13 cellular contexts compared by ENCODE assay signal in genomic region chr3:49638445-49638844, GRCh38. TPM values are rescaled to one million over a fixed set of nuclear protein-coding genes. Genes with fewer than 3 reads are reported as not detected.
DNase-seq lines count a peak whose midpoint lies in the region; ATAC-seq and TF ChIP-seq lines count a peak whose summit lies in the region.
"Had no signal": no experiment of that assay in that cellular context is flagged by ENCODE, and none has a peak within 500 bp of the region (broad histone marks: within the 10 kb centered on the region; RNA-seq: fewer than 3 reads in every experiment).

No MANE protein-coding gene starts in this region.

- TF ChIP-seq CTCF in AG10803 (conservative IDR thresholded peaks at IDR 0.05; ENCODE audit: low read length), result no peak
- no peak for TF ChIP-seq CTCF in colonic mucosa (IDR thresholded peaks at IDR 0.05)

- H3K4me1 ChIP-seq in colonic mucosa, result no peaks in the 10 kb centered on the region
- H3K4me1 ChIP-seq: stomach had no signal

- no peaks in the 10 kb centered on the region for H3K27me3 ChIP-seq in colonic mucosa
- H3K27me3 ChIP-seq: stomach had no signal

- no peaks in the 10 kb centered on the region for H3K36me3 ChIP-seq in colonic mucosa
- H3K36me3 ChIP-seq: stomach had no signal

- H3K27ac ChIP-seq in angular gyrus (ENCODE audit: low read depth, low read length) (peak overlapping the region; percentile 84), colonic mucosa (no peak overlapping the region)
- H3K27ac ChIP-seq: stomach had no signal

- H3K4me3 ChIP-seq in AG10803 (ENCODE audit: low read length) (no peak overlapping the region), colonic mucosa (no peak overlapping the region)
- H3K4me3 ChIP-seq: stomach had no signal

- DNase-seq in AG10803 (ENCODE audit: low read depth) (peak; percentile 50), HT1080 (ENCODE audit: low read depth) (peak; percentile 88), iris pigment epithelial cell (ENCODE audit: low read depth) (peak; percentile 35), OCI-M2 (lab: John Stamatoyannopoulos, UW; ENCODE audit: unreplicated experiment) (no peak), colonic mucosa (no peak)
- DNase-seq: activated CD8-positive, alpha-beta memory T cell treated with anti-CD3 and anti-CD28 coated beads, Interleukin-2, amount 50 U/mL, for 48 hours; CD4-positive, alpha-beta T cell; nephron progenitor cell; stomach; T-helper 2 cell had no signal

- no peaks in the 10 kb centered on the region for H3K9me3 ChIP-seq in colonic mucosa
- H3K9me3 ChIP-seq: stomach had no signal

- no peak overlapping the region for H3K9ac ChIP-seq in colonic mucosa (ENCODE audit: low read depth in 2 of 2, low read length in 2 of 2)

- ATAC-seq in HG02870 (IDR thresholded peaks at IDR 0.05; ENCODE audit: unreplicated experiment) (no peak), HG03159 (IDR thresholded peaks at IDR 0.05; ENCODE audit: unreplicated experiment) (no peak)

- intact Hi-C loops in colonic mucosa (cut with DNase I), result no loop called here

RNA-seq across cellular contexts. Expression of gene APEH, which starts 35.7 kb away (rescaled TPM):
- total RNA-seq in HT1080 (2014; rRNA removed; shearing (Covaris generic)), result 154 and 163 TPM in 2 replicates
- polyA plus RNA-seq in HT1080 (2015; cell fraction: cytosol; rRNA removed), result 96.5 and 105 TPM in 2 replicates
- polyA plus RNA-seq in HT1080 (2015; cell fraction: nucleus; rRNA removed), result 168 and 202 TPM in 2 replicates
- 100 to 1,000 TPM; 151 to 278 TPM for total RNA-seq in colonic mucosa

RNA-seq across cellular contexts. Expression of gene MST1, which starts 50.8 kb away (rescaled TPM):
- total RNA-seq in HT1080 (2014; rRNA removed; shearing (Covaris generic)), result 1.1 and 1.6 TPM in 2 replicates
- 1.6 and 2.7 TPM in 2 replicates for polyA plus RNA-seq in HT1080 (2015; cell fraction: cytosol; rRNA removed)
- polyA plus RNA-seq in HT1080 (2015; cell fraction: nucleus; rRNA removed), result 81.2 and 89.8 TPM in 2 replicates
- 10 to 100 TPM; 27.7 to 49.9 TPM for total RNA-seq in colonic mucosa

RNA-seq across cellular contexts. Expression of gene RNF123, which starts 50.9 kb away (rescaled TPM):
- 19.3 and 24.4 TPM in 2 replicates for total RNA-seq in HT1080 (2014; rRNA removed; shearing (Covaris generic))
- polyA plus RNA-seq in HT1080 (2015; cell fraction: cytosol; rRNA removed), result 33.3 and 37.5 TPM in 2 replicates
- 83.4 and 88.1 TPM in 2 replicates for polyA plus RNA-seq in HT1080 (2015; cell fraction: nucleus; rRNA removed)
- total RNA-seq in colonic mucosa, result 10 to 100 TPM; 36.4 to 39.3 TPM

Comparison
In these comparisons a context has a peak if more than half of its experiments do, and no peak if none do; other contexts are left out.
1. DNase-seq: peak in AG10803 (single experiment), HT1080 (single experiment) and iris pigment epithelial cell (single experiment); none in OCI-M2 (single experiment) and colonic mucosa (single experiment).
2. RNA of gene MST1, which starts 50.8 kb away (total RNA-seq): 27.7 to 49.9 TPM in colonic mucosa; 1.1 to 1.6 TPM in HT1080; every median in the first group is over 10 times any median in the second.